Comparison of ENCODE assay signal across 26 cellular contexts in genomic region chr2:9958057-9958456, GRCh38. TPM values are rescaled to one million over a fixed set of nuclear protein-coding genes. Genes with fewer than 3 reads are reported as not detected.
A peak's percentile ranks its signal among the peaks of the same experiment; 100 is the strongest.
DNase-seq lines count a peak whose midpoint lies in the region; ATAC-seq and TF ChIP-seq lines count a peak whose summit lies in the region.
"Had no signal": no experiment of that assay in that cellular context is flagged by ENCODE, and none has a peak within 500 bp of the region (broad histone marks: within the 10 kb centered on the region; RNA-seq: fewer than 3 reads in every experiment).

No MANE protein-coding gene starts in this region.

- DNase-seq in epithelial cell of proximal tubule (ENCODE audit: low read depth) (peak; percentile 15), left lobe of liver (ENCODE audit: low spot score) (peak; percentile 68), trophoblast cell (peak; percentile 78 to 87), cerebellum (ENCODE audit: low spot score) (no peak)
- no peak for DNase-seq in activated naive CD4-positive, alpha-beta T cell treated with anti-CD3 and anti-CD28 coated beads, Interleukin-2, amount 10 ng/mL, durations not matched to agents 7 days and 5 days
- DNase-seq in activated effector memory CD4-positive, alpha-beta T cell treated with Interleukin-2 at 50 U/mL for 16 hours: no peak
- DNase-seq: 8988T; ACHN; BE2C; C1 segment of cervical spinal cord; CD4-positive, alpha-beta memory T cell; CD4-positive, CD25-positive, alpha-beta regulatory T cell; CD8-positive, alpha-beta memory T cell; COR-L47; DMS 273 treated with DMSO at 0.1 percent for 48 hours; DMS153; DMS53; DMS79; DND-41; EL; GDM1 had no signal

- no peak overlapping the region for H3K14ac ChIP-seq in trophoblast cell (ENCODE audit: low read length)

- H3K27ac ChIP-seq in liver (ENCODE audit: low read depth in 1 of 2, low read length in 2 of 2): no peak overlapping the region
- H3K27ac ChIP-seq in trophoblast cell (ENCODE audit: low read depth, low read length): peak overlapping the region; percentile 72
- H3K27ac ChIP-seq: BLaER1 had no signal

- H3K4ac ChIP-seq in trophoblast cell (ENCODE audit: low read depth, low read length): no peak overlapping the region

- peaks cover 8% of the 10 kb centered on the region for H3K79me2 ChIP-seq in trophoblast cell (ENCODE audit: control insufficient read depth, insufficient read depth, low read length, poor library complexity)

- ATAC-seq in left lobe of liver (peak; percentile 92), HG02571 (IDR thresholded peaks at IDR 0.05; ENCODE audit: unreplicated experiment) (no peak)
- ATAC-seq: GM12878 had no signal

- TF ChIP-seq CTCF in epithelial cell of proximal tubule (conservative IDR thresholded peaks at IDR 0.05; ENCODE audit: low read depth, low read length): no peak
- TF ChIP-seq CTCF in liver (IDR thresholded peaks at IDR 0.05; ENCODE audit: low read depth, low read length, missing input control): no peak

- peaks cover 4% of the 10 kb centered on the region for H3K79me1 ChIP-seq in trophoblast cell (ENCODE audit: low read length)

- no peak overlapping the region for H3K18ac ChIP-seq in trophoblast cell (ENCODE audit: low read length)

- H3K23ac ChIP-seq in trophoblast cell (ENCODE audit: low read length): no peak overlapping the region

- H3K9me3 ChIP-seq in liver (ENCODE audit: control insufficient read depth in 4 of 4, low read length in 3 of 4) (no peaks in the 10 kb centered on the region), trophoblast cell (ENCODE audit: insufficient read depth, low read depth, low read length) (no peaks in the 10 kb centered on the region)
- H3K9me3 ChIP-seq: BE2C, BLaER1 had no signal

- H3K9ac ChIP-seq in liver (ENCODE audit: low read depth in 1 of 2, low read length in 2 of 2) (no peak overlapping the region), trophoblast cell (ENCODE audit: low read length) (no peak overlapping the region)
- H3K9ac ChIP-seq: BLaER1 had no signal

- no peak overlapping the region for H2BK120ac ChIP-seq in trophoblast cell (ENCODE audit: insufficient read depth, low read length, poor library complexity)

- H4K8ac ChIP-seq in trophoblast cell (ENCODE audit: low read depth, low read length): no peak overlapping the region

- no peaks in the 10 kb centered on the region for H3K9me3 Mint-ChIP-seq in activated naive CD4-positive, alpha-beta T cell treated with anti-CD3 and anti-CD28 coated beads, Interleukin-2, amount 10 ng/mL, durations not matched to agents 7 days and 5 days
- H3K9me3 Mint-ChIP-seq: CD4-positive, alpha-beta memory T cell; CD4-positive, CD25-positive, alpha-beta regulatory T cell; CD8-positive, alpha-beta memory T cell had no signal

- no peak overlapping the region for H2AK5ac ChIP-seq in trophoblast cell (ENCODE audit: low read length)

- no peak overlapping the region for H3K4me2 ChIP-seq in trophoblast cell (ENCODE audit: low read length)
- H3K4me2 ChIP-seq: BLaER1 had no signal

- peaks cover 0 to 10% (median 5%) of the 10 kb centered on the region in 4 donors for H3K4me1 ChIP-seq in liver (ENCODE audit: control insufficient read depth in 4 of 4, insufficient read depth in 4 of 4, low read length in 3 of 4)
- H3K4me1 ChIP-seq in trophoblast cell (ENCODE audit: control insufficient read depth in 1 of 2, insufficient read depth in 2 of 2, low read length in 2 of 2): peaks cover 0 to 3% of the 10 kb centered on the region in 2 experiments

- peak in 1 of 2 donors; percentile 29 for TF ChIP-seq RAD21 in liver (IDR thresholded peaks at IDR 0.05)

- no peak overlapping the region for H3K4me3 ChIP-seq in epithelial cell of proximal tubule (ENCODE audit: low read depth, low read length)
- H3K4me3 ChIP-seq in liver (ENCODE audit: low read depth in 1 of 3, low read length in 3 of 3): no peak overlapping the region
- no peak overlapping the region for H3K4me3 ChIP-seq in trophoblast cell (ENCODE audit: low read depth, low read length)
- H3K4me3 ChIP-seq: BLaER1, GM12878 had no signal

- no peaks in the 10 kb centered on the region for H3K4me1 Mint-ChIP-seq in activated naive CD4-positive, alpha-beta T cell treated with anti-CD3 and anti-CD28 coated beads, Interleukin-2, amount 10 ng/mL, durations not matched to agents 7 days and 5 days
- H3K4me1 Mint-ChIP-seq: CD4-positive, alpha-beta memory T cell; CD4-positive, CD25-positive, alpha-beta regulatory T cell; CD8-positive, alpha-beta memory T cell had no signal

- H4K12ac ChIP-seq in trophoblast cell (ENCODE audit: low read depth, low read length): peak overlapping the region; percentile 30

- 66% methylated on average over 8 of the region's 8 CpGs for WGBS in liver
- WGBS in trophoblast cell (ENCODE audit: extremely low coverage, insufficient coverage, insufficient read length): no CpG with 5 or more reads among the region's 8 CpGs

- H4K91ac ChIP-seq in trophoblast cell (ENCODE audit: low read depth, low read length): no peak overlapping the region

- peaks cover 1 to 14% (median 8%) of the 10 kb centered on the region in 4 donors for H3K36me3 ChIP-seq in liver (ENCODE audit: control insufficient read depth in 4 of 4, insufficient read depth in 3 of 4, low read depth in 1 of 4, low read length in 3 of 4)
- H3K36me3 ChIP-seq in trophoblast cell (ENCODE audit: control insufficient read depth in 1 of 2, insufficient read depth in 2 of 2, low read length in 2 of 2): peaks cover 11 to 15% of the 10 kb centered on the region in 2 experiments
- H3K36me3 ChIP-seq: BE2C, BLaER1 had no signal

- no peak overlapping the region for H2BK12ac ChIP-seq in trophoblast cell (ENCODE audit: low read length)

- no peak overlapping the region for H2BK5ac ChIP-seq in trophoblast cell (ENCODE audit: low read depth, low read length, poor library complexity)

- H3K4me3 Mint-ChIP-seq in activated naive CD4-positive, alpha-beta T cell treated with anti-CD3 and anti-CD28 coated beads, Interleukin-2, amount 10 ng/mL, durations not matched to agents 7 days and 5 days: no peak overlapping the region
- H3K4me3 Mint-ChIP-seq: CD4-positive, alpha-beta memory T cell; CD4-positive, CD25-positive, alpha-beta regulatory T cell; CD8-positive, alpha-beta memory T cell had no signal

- H2AFZ ChIP-seq in trophoblast cell (ENCODE audit: insufficient read depth, low read length, poor library complexity): no peak overlapping the region

- H3K36me3 Mint-ChIP-seq in activated naive CD4-positive, alpha-beta T cell treated with anti-CD3 and anti-CD28 coated beads, Interleukin-2, amount 10 ng/mL, durations not matched to agents 7 days and 5 days: no peaks in the 10 kb centered on the region
- H3K36me3 Mint-ChIP-seq: CD14-positive monocyte; CD4-positive, alpha-beta memory T cell; CD4-positive, CD25-positive, alpha-beta regulatory T cell; CD8-positive, alpha-beta memory T cell had no signal

- peaks cover 54% of the 10 kb centered on the region for H3K27me3 Mint-ChIP-seq in activated naive CD4-positive, alpha-beta T cell treated with anti-CD3 and anti-CD28 coated beads, Interleukin-2, amount 10 ng/mL, durations not matched to agents 7 days and 5 days

- CTCF ChIA-PET in activated naive CD4-positive, alpha-beta T cell treated with anti-CD3 and anti-CD28 coated beads, Interleukin-2, amount 10 ng/mL, durations not matched to agents 7 days and 5 days (lab: Charles Lee): interaction anchor here (0.7 to 1.0 kb wide), 2 partner anchors 10 kb away, joined by 4 to 6 read pairs; no protein-coding TSS in a partner anchor

- no peaks in the 10 kb centered on the region for H3K27me3 ChIP-seq in liver (ENCODE audit: control insufficient read depth in 4 of 4, insufficient read depth in 4 of 4, low read length in 3 of 4)
- no peaks in the 10 kb centered on the region for H3K27me3 ChIP-seq in trophoblast cell (ENCODE audit: insufficient read depth, low read length)
- H3K27me3 ChIP-seq: BE2C had no signal

- H3K27ac Mint-ChIP-seq in activated naive CD4-positive, alpha-beta T cell treated with anti-CD3 and anti-CD28 coated beads, Interleukin-2, amount 10 ng/mL, durations not matched to agents 7 days and 5 days: no peak overlapping the region
- H3K27ac Mint-ChIP-seq: CD14-positive monocyte; CD4-positive, CD25-positive, alpha-beta regulatory T cell; CD8-positive, alpha-beta memory T cell had no signal

TF ChIP-seq in liver, 16 proteins besides CTCF, POLR2A, EP300 and RAD21 (continues in another document):
- TF ChIP-seq TAF1 (conservative IDR thresholded peaks at IDR 0.05): no peak
- TF ChIP-seq, protein P1, sequence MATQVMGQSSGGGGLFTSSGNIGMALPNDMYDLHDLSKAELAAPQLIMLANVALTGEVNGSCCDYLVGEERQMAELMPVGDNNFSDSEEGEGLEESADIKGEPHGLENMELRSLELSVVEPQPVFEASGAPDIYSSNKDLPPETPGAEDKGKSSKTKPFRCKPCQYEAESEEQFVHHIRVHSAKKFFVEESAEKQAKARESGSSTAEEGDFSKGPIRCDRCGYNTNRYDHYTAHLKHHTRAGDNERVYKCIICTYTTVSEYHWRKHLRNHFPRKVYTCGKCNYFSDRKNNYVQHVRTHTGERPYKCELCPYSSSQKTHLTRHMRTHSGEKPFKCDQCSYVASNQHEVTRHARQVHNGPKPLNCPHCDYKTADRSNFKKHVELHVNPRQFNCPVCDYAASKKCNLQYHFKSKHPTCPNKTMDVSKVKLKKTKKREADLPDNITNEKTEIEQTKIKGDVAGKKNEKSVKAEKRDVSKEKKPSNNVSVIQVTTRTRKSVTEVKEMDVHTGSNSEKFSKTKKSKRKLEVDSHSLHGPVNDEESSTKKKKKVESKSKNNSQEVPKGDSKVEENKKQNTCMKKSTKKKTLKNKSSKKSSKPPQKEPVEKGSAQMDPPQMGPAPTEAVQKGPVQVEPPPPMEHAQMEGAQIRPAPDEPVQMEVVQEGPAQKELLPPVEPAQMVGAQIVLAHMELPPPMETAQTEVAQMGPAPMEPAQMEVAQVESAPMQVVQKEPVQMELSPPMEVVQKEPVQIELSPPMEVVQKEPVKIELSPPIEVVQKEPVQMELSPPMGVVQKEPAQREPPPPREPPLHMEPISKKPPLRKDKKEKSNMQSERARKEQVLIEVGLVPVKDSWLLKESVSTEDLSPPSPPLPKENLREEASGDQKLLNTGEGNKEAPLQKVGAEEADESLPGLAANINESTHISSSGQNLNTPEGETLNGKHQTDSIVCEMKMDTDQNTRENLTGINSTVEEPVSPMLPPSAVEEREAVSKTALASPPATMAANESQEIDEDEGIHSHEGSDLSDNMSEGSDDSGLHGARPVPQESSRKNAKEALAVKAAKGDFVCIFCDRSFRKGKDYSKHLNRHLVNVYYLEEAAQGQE (IDR thresholded peaks at IDR 0.05): no peak
- no peak for TF ChIP-seq JUND (IDR thresholded peaks at IDR 0.05)
- TF ChIP-seq GABPA (IDR thresholded peaks at IDR 0.05 in 1 of 2, conservative IDR thresholded peaks at IDR 0.05 in 1 of 2): no peak
- TF ChIP-seq RXRA (IDR thresholded peaks at IDR 0.05): peak; percentile 16 to 19
- TF ChIP-seq, protein P2, sequence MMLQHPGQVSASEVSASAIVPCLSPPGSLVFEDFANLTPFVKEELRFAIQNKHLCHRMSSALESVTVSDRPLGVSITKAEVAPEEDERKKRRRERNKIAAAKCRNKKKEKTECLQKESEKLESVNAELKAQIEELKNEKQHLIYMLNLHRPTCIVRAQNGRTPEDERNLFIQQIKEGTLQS (IDR thresholded peaks at IDR 0.05): no peak

RNA-seq across cellular contexts. Expression of gene GRHL1, which starts 6.6 kb away (rescaled TPM):
- 3.9 and 6.8 TPM in 2 replicates for total RNA-seq in epithelial cell of proximal tubule
- total RNA-seq in left lobe of liver: 4.7 TPM
- 10 to 100 TPM in 1 of 2 donors, 1 to 10 TPM in 1; 6.2 to 13.7 TPM for total RNA-seq in liver
- 1 to 10 TPM; 3.6 to 6.0 TPM for polyA plus RNA-seq in liver
- 83.2 and 86.1 TPM in 2 replicates for polyA plus RNA-seq in trophoblast cell (2013)
- 17.2 TPM for total RNA-seq in cerebellum
- polyA plus RNA-seq: CD14-positive monocyte had no signal

Comparison
In these comparisons a context has a peak if more than half of its experiments do, and no peak if none do; other contexts are left out.
1. DNase-seq: peak in epithelial cell of proximal tubule (single experiment), left lobe of liver (single experiment) and trophoblast cell (2 of 2); none in activated naive CD4-positive, alpha-beta T cell treated with anti-CD3 and anti-CD28 coated beads, Interleukin-2, amount 10 ng/mL, durations not matched to agents 7 days and 5 days (single experiment), cerebellum (single experiment) and activated effector memory CD4-positive, alpha-beta T cell treated with Interleukin-2 at 50 U/mL for 16 hours (single experiment).